1 cellular context compared by ENCODE assay signal in the genomic region with DNA sequence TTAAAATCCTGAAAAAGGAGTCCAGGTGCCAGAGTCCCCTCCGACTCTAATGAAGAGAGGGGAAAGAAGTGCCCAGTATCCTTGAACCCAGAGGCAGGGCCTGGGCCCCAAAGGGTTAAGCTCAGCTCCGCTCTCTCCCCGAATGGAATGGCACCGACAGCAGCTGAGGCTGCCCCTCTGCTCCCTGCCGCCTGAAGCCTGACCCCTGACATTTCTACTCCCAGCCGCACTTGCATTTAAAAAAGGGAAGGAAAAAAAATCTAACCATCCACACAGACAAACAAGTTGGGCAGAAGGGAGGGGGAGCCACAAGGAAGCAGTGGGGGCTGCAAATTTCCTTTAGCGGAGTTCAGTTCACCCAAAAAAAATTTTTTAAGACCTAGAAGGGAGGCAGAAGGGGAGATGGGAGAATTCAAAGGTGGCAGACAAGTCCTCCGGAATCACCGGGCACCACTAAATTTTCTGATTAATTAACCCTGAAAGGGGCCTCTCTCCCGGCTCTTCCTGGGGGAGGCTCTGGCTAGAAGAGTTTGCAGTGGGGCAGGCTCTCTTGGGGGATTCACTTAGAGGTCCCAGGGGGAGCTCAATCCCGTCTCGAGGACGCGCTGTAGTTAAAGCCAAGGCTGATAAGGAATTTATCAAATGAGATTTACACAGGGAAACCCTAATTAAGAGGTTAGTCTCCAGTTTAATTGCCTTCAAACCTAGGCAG.
TF ChIP-seq lines count a peak whose summit lies in the region.

No MANE protein-coding gene starts in this region.

TF ChIP-seq in neural cell, 6 proteins besides CTCF, POLR2A, EP300 and RAD21:
- no peak for TF ChIP-seq EZH2 (IDR thresholded peaks at IDR 0.05; ENCODE audit: borderline replicate concordance, insufficient read depth, low read length, poor library complexity, severe bottlenecking)
- no peak for TF ChIP-seq POLR2AphosphoS5 (IDR thresholded peaks at IDR 0.05)
- TF ChIP-seq SMC3 (conservative IDR thresholded peaks at IDR 0.05; ENCODE audit: poor library complexity) = no peak
- no peak for TF ChIP-seq REST (IDR thresholded peaks at IDR 0.05; ENCODE audit: borderline replicate concordance)
- TF ChIP-seq MXI1 (conservative IDR thresholded peaks at IDR 0.05; ENCODE audit: poor library complexity, severe bottlenecking) = no peak
